ENCODE assay signal across 8 cellular contexts in genomic region chr7:151368136-151368571, GRCh38. TPM values are rescaled to one million over a fixed set of nuclear protein-coding genes. Genes with fewer than 3 reads are reported as not detected.
DNase-seq lines count a peak whose midpoint lies in the region; ATAC-seq and TF ChIP-seq lines count a peak whose summit lies in the region.

No MANE protein-coding gene starts in this region.

- POLR2A ChIA-PET in WTC11 (lab: Charles Lee) = no interaction called here

- H3K9me3 Mint-ChIP-seq in WTC11 = no peaks in the 10 kb centered on the region

- TF ChIP-seq CTCF in WTC11 (IDR thresholded peaks at IDR 0.05) = peak; percentile 93
- TF ChIP-seq CTCF in cardiac fibroblast (IDR thresholded peaks at IDR 0.05; ENCODE audit: low read depth, low read length) = peak; percentile 96

- ATAC-seq in GM18520 (IDR thresholded peaks at IDR 0.05; ENCODE audit: unreplicated experiment) = peak; percentile 80
- peak; percentile 98 for ATAC-seq in HG02981 (IDR thresholded peaks at IDR 0.05; ENCODE audit: unreplicated experiment)
- peak; percentile 99 for ATAC-seq in WTC11

- no peaks in the 10 kb centered on the region for H3K27me3 Mint-ChIP-seq in WTC11 (ENCODE audit: low read depth)

- peaks cover 11% of the 10 kb centered on the region for H3K4me1 Mint-ChIP-seq in WTC11

- no peak overlapping the region for H3K4me3 Mint-ChIP-seq in WTC11

- CTCF ChIA-PET in WTC11 (lab: Charles Lee) = interaction anchor here (0.6 to 3.5 kb wide), 20 partner anchors 12 to 386 kb away, joined by 3 to 46 read pairs (median 5); partner anchors contain the start of genes CRYGN and RHEB

- H3K4me3 ChIP-seq in cardiac fibroblast (replicated peaks in 1 of 2; ENCODE audit: low read depth in 2 of 2, low read length in 2 of 2) = no peak overlapping the region

- peaks cover 18% of the 10 kb centered on the region for H3K36me3 Mint-ChIP-seq in WTC11

- no peak overlapping the region for H3K27ac Mint-ChIP-seq in WTC11

- DNase-seq in AG08396 (ENCODE audit: low spot score) (peak; percentile 88), NCI-H2029 treated with DMSO at 0.1 percent for 48 hours (lab: John Stamatoyannopoulos, UW) (peak; percentile 84), WTC11 (ENCODE audit: low spot score) (peak; percentile 89), cardiac fibroblast (ENCODE audit: low read depth in 2 of 2) (peak; percentile 78 to 80), kidney glomerular epithelial cell (lab: John Stamatoyannopoulos, UW) (peak; percentile 85)
- DNase-seq in stimulated activated CD4-positive, alpha-beta T cell treated with anti-CD3 and anti-CD28 coated beads, Interleukin-2, amount 100 ng/mL, for 24 hours = peak; percentile 79 to 82

TF ChIP-seq in WTC11, 78 proteins besides CTCF, POLR2A, EP300 and RAD21 (continues in another document):
- no peak for TF ChIP-seq SMAD3 (CRISPR knock-in tag; IDR thresholded peaks at IDR 0.05; ENCODE audit: borderline replicate concordance)
- TF ChIP-seq TCF7 (CRISPR knock-in tag; IDR thresholded peaks at IDR 0.05; ENCODE audit: low read depth) = no peak
- TF ChIP-seq FOXP1 (CRISPR knock-in tag; IDR thresholded peaks at IDR 0.05; ENCODE audit: borderline replicate concordance) = peak; percentile 27; the same call in 1 of the 2 replicates
- TF ChIP-seq PRRX2 (CRISPR knock-in tag; IDR thresholded peaks at IDR 0.05) = no peak
- no peak for TF ChIP-seq TEAD4 (CRISPR knock-in tag; IDR thresholded peaks at IDR 0.05)
- no peak for TF ChIP-seq NR2C2 (CRISPR knock-in tag; IDR thresholded peaks at IDR 0.05)
- no peak for TF ChIP-seq ZBTB21 (CRISPR knock-in tag; IDR thresholded peaks at IDR 0.05; ENCODE audit: borderline replicate concordance)
- no peak for TF ChIP-seq GTF2I (CRISPR knock-in tag; conservative IDR thresholded peaks at IDR 0.05)
- no peak for TF ChIP-seq TP53 (CRISPR knock-in tag; IDR thresholded peaks at IDR 0.05)
- no peak for TF ChIP-seq IRF2 (CRISPR knock-in tag; IDR thresholded peaks at IDR 0.05; ENCODE audit: borderline replicate concordance, low read depth)
- no peak for TF ChIP-seq E2F1 (CRISPR knock-in tag; IDR thresholded peaks at IDR 0.05)
- TF ChIP-seq ZMAT4 (CRISPR knock-in tag; IDR thresholded peaks at IDR 0.05) = no peak
- no peak for TF ChIP-seq E2F4 (CRISPR knock-in tag; IDR thresholded peaks at IDR 0.05; ENCODE audit: borderline replicate concordance, low read depth)
- TF ChIP-seq RORB (CRISPR knock-in tag; IDR thresholded peaks at IDR 0.05) = no peak
- no peak for TF ChIP-seq ESRRA (CRISPR knock-in tag; IDR thresholded peaks at IDR 0.05; ENCODE audit: borderline replicate concordance)
- no peak for TF ChIP-seq ZNF396 (CRISPR knock-in tag; IDR thresholded peaks at IDR 0.05; ENCODE audit: borderline replicate concordance)
- no peak for TF ChIP-seq NFYB (CRISPR knock-in tag; conservative IDR thresholded peaks at IDR 0.05; ENCODE audit: low read depth)
- no peak for TF ChIP-seq ZNF232 (CRISPR knock-in tag; IDR thresholded peaks at IDR 0.05)
- TF ChIP-seq FOXK1 (CRISPR knock-in tag; IDR thresholded peaks at IDR 0.05) = no peak
- no peak for TF ChIP-seq AFF4 (CRISPR knock-in tag; IDR thresholded peaks at IDR 0.05; ENCODE audit: borderline replicate concordance)
- no peak for TF ChIP-seq ZNF423 (CRISPR knock-in tag; IDR thresholded peaks at IDR 0.05)
- TF ChIP-seq MAX (CRISPR knock-in tag; IDR thresholded peaks at IDR 0.05) = peak; percentile 83
- TF ChIP-seq FOXP4 (CRISPR knock-in tag; IDR thresholded peaks at IDR 0.05) = no peak
- TF ChIP-seq ZNF219 (CRISPR knock-in tag; IDR thresholded peaks at IDR 0.05; ENCODE audit: borderline replicate concordance) = no peak
- 0 out of 2 replicates have a peak, but pooled peaks have one; percentile 19 for TF ChIP-seq HMGXB4 (CRISPR knock-in tag; IDR thresholded peaks at IDR 0.05)

RNA-seq across cellular contexts. Expression of gene NUB1, which starts 26.5 kb away (rescaled TPM):
- 31.2 to 38.3 TPM (median 33.5 TPM) in 3 replicates for total RNA-seq in WTC11 (2021)

RNA-seq across cellular contexts. Expression of gene WDR86, which starts 41.7 kb away (rescaled TPM):
- total RNA-seq in WTC11 (2021) = 24.4 to 32.4 TPM (median 30.7 TPM) in 3 replicates
